In genomic region chr4:149223659-149224058, GRCh38 we compare ENCODE assay signal across 23 cellular contexts.
A peak's percentile ranks its signal among the peaks of the same experiment; 100 is the strongest.
DNase-seq lines count a peak whose midpoint lies in the region; TF ChIP-seq lines count a peak whose summit lies in the region.
"Had no signal": no experiment of that assay in that cellular context is flagged by ENCODE, and none has a peak within 500 bp of the region (broad histone marks: within the 10 kb centered on the region; RNA-seq: fewer than 3 reads in every experiment).

No MANE protein-coding gene starts in this region.

- H3K4me3 ChIP-seq in SK-N-SH (ENCODE audit: low read depth in 2 of 2, low read length in 1 of 2) (no peak overlapping the region), fibroblast of villous mesenchyme (ENCODE audit: low read depth, low read length) (no peak overlapping the region)
- H3K4me3 ChIP-seq: adrenal gland, gastroesophageal sphincter, lung, MG63, prostate gland, suprapubic skin had no signal

- H2AFZ ChIP-seq in SK-N-SH (ENCODE audit: low read depth) = no peak overlapping the region

- peaks cover 10% of the 10 kb centered on the region; the same call in 1 of the 2 replicates for H3K36me3 Mint-ChIP-seq in HFFc6 (ENCODE audit: low read depth)
- H3K36me3 Mint-ChIP-seq: stimulated activated effector memory CD8-positive, alpha-beta T cell treated with anti-CD3 and anti-CD28 coated beads, Interleukin-12 subunit alpha, Interleukin-12 subunit beta, amount 100 ng/mL, for 72 hours had no signal

- no peaks in the 10 kb centered on the region for H4K20me1 ChIP-seq in SK-N-SH (ENCODE audit: insufficient read depth)

- no peak overlapping the region for H3K4me2 ChIP-seq in SK-N-SH

- H3K36me3 ChIP-seq in SK-N-SH (replicated peaks in 1 of 2; ENCODE audit: control insufficient read depth in 1 of 2, insufficient read depth in 2 of 2, low read length in 1 of 2) = no peaks in the 10 kb centered on the region
- H3K36me3 ChIP-seq: adrenal gland, gastroesophageal sphincter, MG63, prostate gland, suprapubic skin had no signal

- H3K4me1 Mint-ChIP-seq in HFFc6 (ENCODE audit: low read depth) = 0 out of 2 replicates have a peak, but pooled peaks cover 5% of the 10 kb centered on the region
- H3K4me1 Mint-ChIP-seq: stimulated activated effector memory CD8-positive, alpha-beta T cell treated with anti-CD3 and anti-CD28 coated beads, Interleukin-12 subunit alpha, Interleukin-12 subunit beta, amount 100 ng/mL, for 72 hours; WTC11 had no signal

- H3K27me3 Mint-ChIP-seq in HFFc6 (ENCODE audit: insufficient read depth) = no peaks in the 10 kb centered on the region
- H3K27me3 Mint-ChIP-seq: CD4-positive, alpha-beta T cell had no signal

- no peak overlapping the region for H3K9ac ChIP-seq in SK-N-SH

- 0 out of 4 replicates have a peak overlapping the region, but pooled peaks of 1 of the 2 experiments have one; percentile 8 for H3K27ac ChIP-seq in SK-N-SH (ENCODE audit: low read depth in 2 of 2, low read length in 1 of 2)
- H3K27ac ChIP-seq: adrenal gland, gastroesophageal sphincter, prostate gland, suprapubic skin had no signal

- H3K27me3 ChIP-seq in SK-N-SH (ENCODE audit: insufficient read depth) = no peaks in the 10 kb centered on the region
- H3K27me3 ChIP-seq: adrenal gland, gastroesophageal sphincter, MG63, suprapubic skin had no signal

- POLR2A ChIA-PET in SK-N-SH (lab: Yijun Ruan, JAX) = no interaction called here

- no peak overlapping the region for H3K27ac Mint-ChIP-seq in HFFc6
- H3K27ac Mint-ChIP-seq: CD4-positive, alpha-beta T cell; stimulated activated effector memory CD8-positive, alpha-beta T cell treated with anti-CD3 and anti-CD28 coated beads, Interleukin-12 subunit alpha, Interleukin-12 subunit beta, amount 100 ng/mL, for 72 hours; WTC11 had no signal

- H3K4me3 Mint-ChIP-seq in HFFc6 = no peak overlapping the region
- H3K4me3 Mint-ChIP-seq: CD4-positive, alpha-beta T cell; stimulated activated effector memory CD8-positive, alpha-beta T cell treated with anti-CD3 and anti-CD28 coated beads, Interleukin-12 subunit alpha, Interleukin-12 subunit beta, amount 100 ng/mL, for 72 hours; WTC11 had no signal

- no peaks in the 10 kb centered on the region for H3K4me1 ChIP-seq in SK-N-SH (ENCODE audit: control insufficient read depth in 1 of 2, insufficient read depth in 2 of 2, low read depth in 1 of 2, low read length in 1 of 2)
- H3K4me1 ChIP-seq: adrenal gland, gastroesophageal sphincter, prostate gland, suprapubic skin had no signal

- CTCF ChIA-PET in SK-N-SH (lab: Yijun Ruan, JAX) = no interaction called here

- no peaks in the 10 kb centered on the region for H3K79me2 ChIP-seq in SK-N-SH (ENCODE audit: insufficient read depth)

- DNase-seq in HFFc6 (peak; percentile 32), SK-N-SH (no peak), fibroblast of villous mesenchyme (ENCODE audit: low read depth) (peak; percentile 2), stromal cell of bone marrow (ENCODE audit: low read depth) (peak; percentile 4), NCI-H128 (lab: John Stamatoyannopoulos, UW; ENCODE audit: unreplicated experiment) (no peak), AG20443 (ENCODE audit: low spot score) (no peak)
- no peak for DNase-seq in NK-92 treated with Interleukin-12 subunit alpha and Interleukin-12 subunit beta, amount 100 ng/mL, for 24 hours (lab: John Stamatoyannopoulos, UW)
- DNase-seq: activated effector memory CD4-positive, alpha-beta T cell treated with Interleukin-2 at 50 U/mL for 16 hours; adrenal gland; CD4-positive, alpha-beta T cell; central memory CD4-positive, alpha-beta T cell; GF-D8; islet precursor cell; MG63; NCI-H146; NCI-H524 treated with DMSO at 0.1 percent for 48 hours; T-helper 9 cell had no signal

- peaks cover 46% of the 10 kb centered on the region for H3K9me3 Mint-ChIP-seq in HFFc6

- no peaks in the 10 kb centered on the region for H3K9me2 ChIP-seq in SK-N-SH

- peaks cover 7% of the 10 kb centered on the region for H3K9me3 ChIP-seq in SK-N-SH
- H3K9me3 ChIP-seq: adrenal gland, MG63, prostate gland, suprapubic skin had no signal

- peaks cover 10% of the 10 kb centered on the region for H3F3A ChIP-seq in SK-N-SH (replicated peaks; ENCODE audit: insufficient read depth)

- TF ChIP-seq CTCF in HFFc6 (IDR thresholded peaks at IDR 0.05) (no peak), SK-N-SH (IDR thresholded peaks at IDR 0.05) (no peak), fibroblast of villous mesenchyme (IDR thresholded peaks at IDR 0.05; ENCODE audit: insufficient read depth, low read depth, low read length) (no peak)

- no peak for TF ChIP-seq RAD21 in SK-N-SH (IDR thresholded peaks at IDR 0.05; ENCODE audit: low read length)

- peak in 1 of 2 experiments; percentile 72; a peak in 2 of 4 replicates for TF ChIP-seq EP300 in SK-N-SH (IDR thresholded peaks at IDR 0.05; ENCODE audit: borderline replicate concordance in 1 of 2, low read depth in 1 of 2, low read length in 1 of 2)

TF ChIP-seq in SK-N-SH, 30 proteins besides CTCF, POLR2A, EP300 and RAD21 (continues in another document):
- TF ChIP-seq GABPA (IDR thresholded peaks at IDR 0.05; ENCODE audit: low read depth) (no peak), TAF1 (IDR thresholded peaks at IDR 0.05; ENCODE audit: borderline replicate concordance, low read depth, low read length) (no peak), FOXM1 (IDR thresholded peaks at IDR 0.05; ENCODE audit: low read depth) (no peak), YY1 (IDR thresholded peaks at IDR 0.05; ENCODE audit: low read depth) (no peak), NRF1 (IDR thresholded peaks at IDR 0.05; ENCODE audit: low read depth, low read length) (no peak), MEF2A (IDR thresholded peaks at IDR 0.05; ENCODE audit: borderline replicate concordance, low read depth) (0 out of 2 replicates have a peak, but pooled peaks have one; percentile 11), IRF3 (IDR thresholded peaks at IDR 0.05; ENCODE audit: low read depth, low read length) (no peak), EZH2phosphoT487 (IDR thresholded peaks at IDR 0.05; ENCODE audit: borderline replicate concordance, low read depth) (no peak), CHD2 (IDR thresholded peaks at IDR 0.05; ENCODE audit: low read length, partially characterized antibody) (no peak), TCF12 (IDR thresholded peaks at IDR 0.05) (peak; percentile 74), FOXJ3 (CRISPR knock-in tag; IDR thresholded peaks at IDR 0.05) (no peak), GATA2 (CRISPR knock-in tag; IDR thresholded peaks at IDR 0.05) (no peak), FOSL2 (IDR thresholded peaks at IDR 0.05; ENCODE audit: borderline replicate concordance, low read depth) (peak; percentile 51; the same call in 1 of the 2 replicates), NFIC (IDR thresholded peaks at IDR 0.05; ENCODE audit: borderline replicate concordance) (peak; percentile 55; the same call in 1 of the 2 replicates), RCOR1 (IDR thresholded peaks at IDR 0.05; ENCODE audit: low read length) (no peak), TEAD4 (IDR thresholded peaks at IDR 0.05; ENCODE audit: borderline replicate concordance, insufficient read depth) (0 out of 2 replicates have a peak, but pooled peaks have one; percentile 22), ELF1 (IDR thresholded peaks at IDR 0.05) (no peak), JUND (IDR thresholded peaks at IDR 0.05) (peak; percentile 63), RXRA (IDR thresholded peaks at IDR 0.05; ENCODE audit: borderline replicate concordance, low read depth) (no peak), USF2 (IDR thresholded peaks at IDR 0.05; ENCODE audit: borderline replicate concordance, low read depth, low read length) (no peak), MAX (IDR thresholded peaks at IDR 0.05; ENCODE audit: low read depth) (no peak), POLR2AphosphoS5 (IDR thresholded peaks at IDR 0.05; ENCODE audit: low read depth, low read length) (no peak), MXI1 (IDR thresholded peaks at IDR 0.05; ENCODE audit: low read depth, low read length) (no peak), PBX3 (IDR thresholded peaks at IDR 0.05) (peak; percentile 53; the same call in 1 of the 2 replicates), SMC3 (IDR thresholded peaks at IDR 0.05; ENCODE audit: low read depth, low read length) (no peak), RFX5 (IDR thresholded peaks at IDR 0.05; ENCODE audit: low read length) (no peak)

Comparison
In these comparisons a context has a peak if more than half of its experiments do, and no peak if none do; other contexts are left out.
1. DNase-seq: peak in HFFc6 (single experiment), fibroblast of villous mesenchyme (single experiment) and stromal cell of bone marrow (single experiment); none in SK-N-SH (single experiment), NCI-H128 (single experiment), AG20443 (single experiment) and NK-92 treated with Interleukin-12 subunit alpha and Interleukin-12 subunit beta, amount 100 ng/mL, for 24 hours (single experiment).